7 cellular contexts compared by ENCODE assay signal in genomic region chr14:64880382-64881121, GRCh38. TPM values are rescaled to one million over a fixed set of nuclear protein-coding genes. Genes with fewer than 3 reads are reported as not detected.
A peak's percentile ranks its signal among the peaks of the same experiment; 100 is the strongest.
DNase-seq lines count a peak whose midpoint lies in the region; ATAC-seq, FAIRE-seq and TF ChIP-seq lines count a peak whose summit lies in the region.

No MANE protein-coding gene starts in this region.

- peaks cover 64% of the 10 kb centered on the region for H3K27me3 ChIP-seq in iPS-18a (ENCODE audit: control insufficient read depth, insufficient read depth, low read length)

- TF ChIP-seq POLR2A in GM12892 (IDR thresholded peaks at IDR 0.05; ENCODE audit: low read depth, low read length) = no peak

- H3K4me1 ChIP-seq in iPS-18a (ENCODE audit: control insufficient read depth, low read depth, low read length) = peaks cover 11% of the 10 kb centered on the region

- peak overlapping the region; percentile 75 for H3K4me3 Mint-ChIP-seq in T-helper 1 cell treated with Interleukin-12 subunit alpha and Interleukin-12 subunit beta and Interleukin-4 antibody, amounts not matched to agents 30 μg/mL and 1 μg/mL, for 36 hours

- FAIRE-seq in GM12892 (lab: Jason Lieb, UNC) = no peak

- H3K4me3 ChIP-seq in Jurkat, Clone E6-1 (ENCODE audit: low read length) = peak overlapping the region; percentile 61
- peak overlapping the region; percentile 77 for H3K4me3 ChIP-seq in iPS-18a (ENCODE audit: low read length)
- H3K4me3 ChIP-seq in skin epidermis = peak overlapping the region; percentile 35 to 64 (median 40)

- H3K9me3 ChIP-seq in iPS-18a (ENCODE audit: control insufficient read depth, low read depth, low read length) = no peaks in the 10 kb centered on the region

- H3K36me3 Mint-ChIP-seq in T-helper 1 cell treated with Interleukin-12 subunit alpha and Interleukin-12 subunit beta and Interleukin-4 antibody, amounts not matched to agents 30 μg/mL and 1 μg/mL, for 36 hours (ENCODE audit: low read depth) = no peaks in the 10 kb centered on the region

- no peak for ATAC-seq in HG03571 (IDR thresholded peaks at IDR 0.05; ENCODE audit: unreplicated experiment)

- H3K4me1 Mint-ChIP-seq in T-helper 1 cell treated with Interleukin-12 subunit alpha and Interleukin-12 subunit beta and Interleukin-4 antibody, amounts not matched to agents 30 μg/mL and 1 μg/mL, for 36 hours (ENCODE audit: low read depth) = peaks cover 7% of the 10 kb centered on the region

- H3K36me3 ChIP-seq in iPS-18a (ENCODE audit: control insufficient read depth, low read depth, low read length) = no peaks in the 10 kb centered on the region

- DNase-seq in GM12892 (ENCODE audit: insufficient read length) = peak; percentile 54
- DNase-seq in Jurkat, Clone E6-1 (ENCODE audit: low read depth, low spot score) = peak; percentile 35
- DNase-seq in amygdala (lab: John Stamatoyannopoulos, UW) = peak in 37 of 56 donors; percentile 6 to 64 (median 28)

- no peak overlapping the region for H3K27ac ChIP-seq in iPS-18a (ENCODE audit: low read length)
- H3K27ac ChIP-seq in skin epidermis = no peak overlapping the region

- no peaks in the 10 kb centered on the region for H3K9me3 Mint-ChIP-seq in T-helper 1 cell treated with Interleukin-12 subunit alpha and Interleukin-12 subunit beta and Interleukin-4 antibody, amounts not matched to agents 30 μg/mL and 1 μg/mL, for 36 hours

- H3K27me3 Mint-ChIP-seq in T-helper 1 cell treated with Interleukin-12 subunit alpha and Interleukin-12 subunit beta and Interleukin-4 antibody, amounts not matched to agents 30 μg/mL and 1 μg/mL, for 36 hours (ENCODE audit: low read depth) = peaks cover 80% of the 10 kb centered on the region

- no peak overlapping the region for H3K27ac Mint-ChIP-seq in T-helper 1 cell treated with Interleukin-12 subunit alpha and Interleukin-12 subunit beta and Interleukin-4 antibody, amounts not matched to agents 30 μg/mL and 1 μg/mL, for 36 hours

- peak overlapping the region; percentile 39 for H3K9ac ChIP-seq in iPS-18a (ENCODE audit: low read length)

RNA-seq across cellular contexts. Expression of gene SPTB, which starts 0.8 kb away (rescaled TPM):
- 0.06 TPM for polyA plus RNA-seq in GM12892 (2012; ENCODE audit: missing spikeins)
- 2.5 TPM for polyA plus RNA-seq in Jurkat, Clone E6-1 (2012; ENCODE audit: insufficient read depth, insufficient read length)

RNA-seq across cellular contexts. Expression of gene CHURC1, which starts 33.7 kb away (rescaled TPM):
- 53.2 TPM for polyA plus RNA-seq in GM12892 (2012; ENCODE audit: missing spikeins)
- 128 TPM for polyA plus RNA-seq in Jurkat, Clone E6-1 (2012; ENCODE audit: insufficient read depth, insufficient read length)
